In genomic region chr15:75063338-75063737, GRCh38 we compare ENCODE assay signal across 23 cellular contexts. TPM values are rescaled to one million over a fixed set of nuclear protein-coding genes. Genes with fewer than 3 reads are reported as not detected.
DNase-seq lines count a peak whose midpoint lies in the region; ATAC-seq and TF ChIP-seq lines count a peak whose summit lies in the region.
"Had no signal": no experiment of that assay in that cellular context is flagged by ENCODE, and none has a peak within 500 bp of the region (broad histone marks: within the 10 kb centered on the region; RNA-seq: fewer than 3 reads in every experiment).

No MANE protein-coding gene starts in this region.

- H3K4me3 Mint-ChIP-seq in Calu3 (ENCODE audit: low read depth, unreplicated experiment), result no peak overlapping the region
- H3K4me3 Mint-ChIP-seq in nephron, result no peak overlapping the region
- no peak overlapping the region for H3K4me3 Mint-ChIP-seq in mesothelial cell of epicardium
- H3K4me3 Mint-ChIP-seq in chondrocyte (ENCODE audit: unreplicated experiment), result no peak overlapping the region
- H3K4me3 Mint-ChIP-seq: activated CD4-positive, alpha-beta T cell treated with anti-CD3 and anti-CD28 coated beads, Interleukin-2, amount 10 ng/mL, durations not matched to agents 24 days and 14 days; activated naive CD4-positive, alpha-beta T cell treated with anti-CD3 and anti-CD28 coated beads, Interleukin-2, amount 10 ng/mL, durations not matched to agents 7 days and 5 days; naive thymus-derived CD8-positive, alpha-beta T cell had no signal

- H3K27me3 Mint-ChIP-seq in Calu3 (ENCODE audit: unreplicated experiment), result no peaks in the 10 kb centered on the region
- H3K27me3 Mint-ChIP-seq in nephron (ENCODE audit: low read depth), result no peaks in the 10 kb centered on the region
- H3K27me3 Mint-ChIP-seq in mesothelial cell of epicardium (ENCODE audit: low read depth), result no peaks in the 10 kb centered on the region
- H3K27me3 Mint-ChIP-seq in chondrocyte (ENCODE audit: low read depth), result no peaks in the 10 kb centered on the region
- H3K27me3 Mint-ChIP-seq: activated CD4-positive, alpha-beta T cell treated with anti-CD3 and anti-CD28 coated beads, Interleukin-2, amount 10 ng/mL, durations not matched to agents 24 days and 14 days had no signal

- H3K27ac ChIP-seq in coronary artery, result no peak overlapping the region
- H3K27ac ChIP-seq: gastrocnemius medialis, lower lobe of right lung, SK-N-MC had no signal

- intact Hi-C loops in Calu3 (cut with micrococcal nuclease; ENCODE audit: unreplicated experiment), result no loop called here

- H3K4me3 ChIP-seq in coronary artery, result no peak overlapping the region
- H3K4me3 ChIP-seq: gastrocnemius medialis, lower lobe of right lung, MG63, SK-N-MC had no signal

- TF ChIP-seq RAD21 in Ishikawa (IDR thresholded peaks at IDR 0.05; ENCODE audit: low read depth), result no peak

- no peak for ATAC-seq in HG03520 (IDR thresholded peaks at IDR 0.05; ENCODE audit: unreplicated experiment)
- ATAC-seq: gastrocnemius medialis; HCT116; lower lobe of right lung; naive thymus-derived CD8-positive, alpha-beta T cell had no signal

- peak overlapping the region; percentile 72 for H3K27ac Mint-ChIP-seq in Calu3 (ENCODE audit: unreplicated experiment)
- H3K27ac Mint-ChIP-seq in nephron, result peak overlapping the region; percentile 7 to 92 (median 84)
- H3K27ac Mint-ChIP-seq in mesothelial cell of epicardium, result no peak overlapping the region
- H3K27ac Mint-ChIP-seq in chondrocyte (ENCODE audit: unreplicated experiment), result no peak overlapping the region
- H3K27ac Mint-ChIP-seq: activated CD4-positive, alpha-beta T cell treated with anti-CD3 and anti-CD28 coated beads, Interleukin-2, amount 10 ng/mL, durations not matched to agents 24 days and 14 days had no signal

- H3K36me3 Mint-ChIP-seq in Calu3 (ENCODE audit: insufficient read depth, unreplicated experiment), result peaks cover 19% of the 10 kb centered on the region
- peaks cover 14% of the 10 kb centered on the region for H3K36me3 Mint-ChIP-seq in nephron (ENCODE audit: low read depth)
- H3K36me3 Mint-ChIP-seq in mesothelial cell of epicardium, result peaks cover 18% of the 10 kb centered on the region
- H3K36me3 Mint-ChIP-seq in chondrocyte (ENCODE audit: low read depth), result peaks cover 10% of the 10 kb centered on the region

- TF ChIP-seq CTCF in Calu3 (IDR thresholded peaks at IDR 0.05; ENCODE audit: unreplicated experiment) (no peak), coronary artery (IDR thresholded peaks at IDR 0.05) (no peak), nephron (IDR thresholded peaks at IDR 0.05; ENCODE audit: unreplicated experiment in 3 of 3) (no peak), mesothelial cell of epicardium (IDR thresholded peaks at IDR 0.05; ENCODE audit: unreplicated experiment) (no peak), chondrocyte (IDR thresholded peaks at IDR 0.05) (no peak)

- TF ChIP-seq EP300 in Ishikawa (IDR thresholded peaks at IDR 0.05; ENCODE audit: borderline replicate concordance), result no peak

- CTCF ChIA-PET in Calu3 (lab: Charles Lee), result no interaction called here

- DNase-seq in Calu3 (no peak), coronary artery (ENCODE audit: low spot score) (peak; percentile 62), mesothelial cell of epicardium (ENCODE audit: low spot score in 2 of 2, unreplicated experiment in 2 of 2) (no peak), NCI-H1436 (lab: John Stamatoyannopoulos, UW) (no peak), chondrocyte (ENCODE audit: low spot score) (no peak)
- DNase-seq: activated CD4-positive, alpha-beta T cell treated with anti-CD3 and anti-CD28 coated beads, Interleukin-2, amount 10 ng/mL, durations not matched to agents 24 days and 14 days; activated naive CD4-positive, alpha-beta T cell treated with anti-CD3 and anti-CD28 coated beads, Interleukin-2, amount 10 ng/mL, durations not matched to agents 7 days and 5 days; activated T-cell treated with anti-CD3 and anti-CD28 coated beads for 4 hours; AML-193; COR-L47; effector memory CD4-positive, alpha-beta T cell; gastrocnemius medialis; GDM1; lower lobe of right lung; MG63; naive thymus-derived CD8-positive, alpha-beta T cell; NCI-H1930; NCI-H524 had no signal

- H3K9me3 Mint-ChIP-seq in Calu3 (ENCODE audit: low read depth, unreplicated experiment) (no peaks in the 10 kb centered on the region), nephron (peaks cover 27% of the 10 kb centered on the region), mesothelial cell of epicardium (peaks cover 24% of the 10 kb centered on the region), chondrocyte (ENCODE audit: low read depth) (peaks cover 20% of the 10 kb centered on the region)

- H3K4me1 Mint-ChIP-seq in Calu3 (ENCODE audit: low read depth, unreplicated experiment), result peaks cover 65% of the 10 kb centered on the region
- H3K4me1 Mint-ChIP-seq in nephron, result peaks cover 45% of the 10 kb centered on the region
- peaks cover 9% of the 10 kb centered on the region for H3K4me1 Mint-ChIP-seq in mesothelial cell of epicardium
- H3K4me1 Mint-ChIP-seq in chondrocyte (ENCODE audit: low read depth), result peaks cover 37% of the 10 kb centered on the region

- BruUV-seq in Calu3 (replicated peaks; lab: Mats Ljungman, UMichigan), result no TSS peak

TF ChIP-seq in Ishikawa, 13 proteins besides CTCF, POLR2A, EP300 and RAD21:
- no peak for TF ChIP-seq ZBTB7A (IDR thresholded peaks at IDR 0.05; ENCODE audit: low read depth)
- TF ChIP-seq CREB1 (IDR thresholded peaks at IDR 0.05; ENCODE audit: low read depth), result no peak
- TF ChIP-seq NFIC (IDR thresholded peaks at IDR 0.05), result 0 out of 2 replicates have a peak, but pooled peaks have one; percentile 27
TF ChIP-seq in Ishikawa: peak in this region for 1.

RNA-seq across cellular contexts. Expression of gene PPCDC, which starts 39.9 kb away (rescaled TPM):
- total RNA-seq in Calu3 (2022) (23.4 and 24.4 TPM in 2 replicates), mesothelial cell of epicardium (16.0 to 18.4 TPM (median 17.2 TPM) in 3 replicates), chondrocyte (7.3 to 12.9 TPM (median 8.7 TPM) in 3 replicates)

Comparison
In these comparisons a context has a peak if more than half of its experiments do, and no peak if none do; other contexts are left out.
1. H3K27ac Mint-ChIP-seq: peak in Calu3 (single experiment) and nephron (3 of 3); none in mesothelial cell of epicardium (single experiment) and chondrocyte (single experiment).